In the genomic region with DNA sequence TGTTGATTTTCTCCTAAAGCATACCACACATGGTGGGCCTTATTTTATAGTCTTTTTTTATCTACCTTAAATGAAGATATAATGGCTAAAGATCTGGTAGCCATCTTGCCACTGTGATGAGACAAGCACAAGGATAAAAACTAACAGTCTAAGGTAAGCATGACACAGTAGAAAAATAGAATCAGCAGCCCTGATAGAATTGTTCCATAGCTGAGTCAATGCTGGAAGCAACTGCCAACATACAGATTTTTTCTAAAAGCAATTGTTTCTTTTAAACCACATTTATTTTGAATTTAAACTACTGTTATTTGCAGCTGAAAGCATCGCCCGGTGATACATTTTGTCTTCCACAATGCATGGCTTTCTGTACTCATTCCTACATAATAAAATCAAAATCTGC, we compare ENCODE assay signal across 25 cellular contexts.
"Had no signal": no experiment of that assay in that cellular context is flagged by ENCODE, and none has a peak within 500 bp of the region (broad histone marks: within the 10 kb centered on the region; RNA-seq: fewer than 3 reads in every experiment).

No MANE protein-coding gene starts in this region.

- H3K4me2 ChIP-seq: hepatocyte had no signal

- H3K27me3 ChIP-seq: hepatocyte, pancreas, stomach, transverse colon had no signal

- H3K4me1 Mint-ChIP-seq: immature natural killer cell, memory B cell, mesothelial cell of epicardium had no signal

- H3K36me3 ChIP-seq: left ventricle myocardium inferior, lower lobe of right lung, pancreas, stomach, thoracic aorta, transverse colon had no signal

- H3K79me2 ChIP-seq: hepatocyte had no signal

- DNase-seq: effector memory CD4-positive, alpha-beta T cell; foreskin melanocyte; head of caudate nucleus; immature natural killer cell; kidney; left cardiac atrium; left ventricle myocardium inferior; lower lobe of right lung; occipital lobe; pancreas; right cardiac atrium; small intestine; stimulated activated CD4-positive, alpha-beta T cell treated with anti-CD3 and anti-CD28 coated beads, Interleukin-12 subunit alpha, Interleukin-12 subunit beta, amount 100 ng/mL, for 4 hours; stimulated activated naive CD4-positive, alpha-beta T cell; stomach; substantia nigra; transverse colon had no signal

- H3K4me3 Mint-ChIP-seq: immature natural killer cell; memory B cell; mesothelial cell of epicardium; natural killer cell treated with Interleukin-12 subunit alpha and Interleukin-12 subunit beta and Interleukin-15 and Interleukin-18, amount 100 ng/mL, for 72 hours had no signal

- H3K9me3 ChIP-seq: lower lobe of right lung, pancreas, thoracic aorta had no signal

- H3K4me1 ChIP-seq: left ventricle myocardium inferior, lower lobe of right lung, pancreas, stomach, transverse colon had no signal

- H3K27ac ChIP-seq: hepatocyte, left ventricle myocardium inferior, lower lobe of right lung, pancreas, stomach, thoracic aorta, transverse colon had no signal

- H2AFZ ChIP-seq: hepatocyte had no signal

- ATAC-seq: esophagus mucosa; left cardiac atrium; lower lobe of right lung; natural killer cell treated with Interleukin-12 subunit alpha and Interleukin-12 subunit beta and Interleukin-15 and Interleukin-18, amount 100 ng/mL, for 72 hours; pancreas; right cardiac atrium had no signal

- H3K27ac Mint-ChIP-seq: immature natural killer cell; memory B cell; mesothelial cell of epicardium; natural killer cell treated with Interleukin-12 subunit alpha and Interleukin-12 subunit beta and Interleukin-15 and Interleukin-18, amount 100 ng/mL, for 72 hours; progenitor cell of endocrine pancreas had no signal

- H3K27me3 Mint-ChIP-seq: memory B cell; natural killer cell treated with Interleukin-12 subunit alpha and Interleukin-12 subunit beta and Interleukin-15 and Interleukin-18, amount 100 ng/mL, for 72 hours; progenitor cell of endocrine pancreas had no signal

- H3K36me3 Mint-ChIP-seq: immature natural killer cell, memory B cell, mesothelial cell of epicardium had no signal

- FAIRE-seq: endometrium, kidney, pancreas, small intestine had no signal

- H3K4me3 ChIP-seq: hepatocyte, left ventricle myocardium inferior, lower lobe of right lung, pancreas, stomach, thoracic aorta, transverse colon had no signal
